In the genomic region with DNA sequence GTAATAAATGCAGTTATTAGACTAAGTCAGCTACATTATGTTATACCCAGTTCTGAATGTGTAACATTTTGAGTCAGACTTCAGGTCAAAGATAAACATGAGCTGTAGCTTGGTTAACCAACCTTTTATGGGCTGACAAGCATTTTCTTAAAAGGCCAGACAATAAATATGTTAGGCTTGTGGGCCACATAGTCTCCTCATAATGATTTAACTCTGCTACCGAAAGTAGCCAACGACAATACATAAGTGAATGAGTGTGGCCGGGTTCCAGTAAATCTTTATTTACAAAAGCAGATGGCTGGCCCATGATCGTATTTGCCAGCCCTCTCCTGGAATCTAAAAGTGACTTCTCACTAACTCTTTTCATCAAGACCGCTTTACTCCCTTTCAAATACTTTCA, we compare ENCODE assay signal across 1 cellular context.
TF ChIP-seq lines count a peak whose summit lies in the region.

No MANE protein-coding gene starts in this region.

TF ChIP-seq in GM23338, 12 proteins besides CTCF, POLR2A, EP300 and RAD21 (continued from another document):
- TF ChIP-seq, protein P1, sequence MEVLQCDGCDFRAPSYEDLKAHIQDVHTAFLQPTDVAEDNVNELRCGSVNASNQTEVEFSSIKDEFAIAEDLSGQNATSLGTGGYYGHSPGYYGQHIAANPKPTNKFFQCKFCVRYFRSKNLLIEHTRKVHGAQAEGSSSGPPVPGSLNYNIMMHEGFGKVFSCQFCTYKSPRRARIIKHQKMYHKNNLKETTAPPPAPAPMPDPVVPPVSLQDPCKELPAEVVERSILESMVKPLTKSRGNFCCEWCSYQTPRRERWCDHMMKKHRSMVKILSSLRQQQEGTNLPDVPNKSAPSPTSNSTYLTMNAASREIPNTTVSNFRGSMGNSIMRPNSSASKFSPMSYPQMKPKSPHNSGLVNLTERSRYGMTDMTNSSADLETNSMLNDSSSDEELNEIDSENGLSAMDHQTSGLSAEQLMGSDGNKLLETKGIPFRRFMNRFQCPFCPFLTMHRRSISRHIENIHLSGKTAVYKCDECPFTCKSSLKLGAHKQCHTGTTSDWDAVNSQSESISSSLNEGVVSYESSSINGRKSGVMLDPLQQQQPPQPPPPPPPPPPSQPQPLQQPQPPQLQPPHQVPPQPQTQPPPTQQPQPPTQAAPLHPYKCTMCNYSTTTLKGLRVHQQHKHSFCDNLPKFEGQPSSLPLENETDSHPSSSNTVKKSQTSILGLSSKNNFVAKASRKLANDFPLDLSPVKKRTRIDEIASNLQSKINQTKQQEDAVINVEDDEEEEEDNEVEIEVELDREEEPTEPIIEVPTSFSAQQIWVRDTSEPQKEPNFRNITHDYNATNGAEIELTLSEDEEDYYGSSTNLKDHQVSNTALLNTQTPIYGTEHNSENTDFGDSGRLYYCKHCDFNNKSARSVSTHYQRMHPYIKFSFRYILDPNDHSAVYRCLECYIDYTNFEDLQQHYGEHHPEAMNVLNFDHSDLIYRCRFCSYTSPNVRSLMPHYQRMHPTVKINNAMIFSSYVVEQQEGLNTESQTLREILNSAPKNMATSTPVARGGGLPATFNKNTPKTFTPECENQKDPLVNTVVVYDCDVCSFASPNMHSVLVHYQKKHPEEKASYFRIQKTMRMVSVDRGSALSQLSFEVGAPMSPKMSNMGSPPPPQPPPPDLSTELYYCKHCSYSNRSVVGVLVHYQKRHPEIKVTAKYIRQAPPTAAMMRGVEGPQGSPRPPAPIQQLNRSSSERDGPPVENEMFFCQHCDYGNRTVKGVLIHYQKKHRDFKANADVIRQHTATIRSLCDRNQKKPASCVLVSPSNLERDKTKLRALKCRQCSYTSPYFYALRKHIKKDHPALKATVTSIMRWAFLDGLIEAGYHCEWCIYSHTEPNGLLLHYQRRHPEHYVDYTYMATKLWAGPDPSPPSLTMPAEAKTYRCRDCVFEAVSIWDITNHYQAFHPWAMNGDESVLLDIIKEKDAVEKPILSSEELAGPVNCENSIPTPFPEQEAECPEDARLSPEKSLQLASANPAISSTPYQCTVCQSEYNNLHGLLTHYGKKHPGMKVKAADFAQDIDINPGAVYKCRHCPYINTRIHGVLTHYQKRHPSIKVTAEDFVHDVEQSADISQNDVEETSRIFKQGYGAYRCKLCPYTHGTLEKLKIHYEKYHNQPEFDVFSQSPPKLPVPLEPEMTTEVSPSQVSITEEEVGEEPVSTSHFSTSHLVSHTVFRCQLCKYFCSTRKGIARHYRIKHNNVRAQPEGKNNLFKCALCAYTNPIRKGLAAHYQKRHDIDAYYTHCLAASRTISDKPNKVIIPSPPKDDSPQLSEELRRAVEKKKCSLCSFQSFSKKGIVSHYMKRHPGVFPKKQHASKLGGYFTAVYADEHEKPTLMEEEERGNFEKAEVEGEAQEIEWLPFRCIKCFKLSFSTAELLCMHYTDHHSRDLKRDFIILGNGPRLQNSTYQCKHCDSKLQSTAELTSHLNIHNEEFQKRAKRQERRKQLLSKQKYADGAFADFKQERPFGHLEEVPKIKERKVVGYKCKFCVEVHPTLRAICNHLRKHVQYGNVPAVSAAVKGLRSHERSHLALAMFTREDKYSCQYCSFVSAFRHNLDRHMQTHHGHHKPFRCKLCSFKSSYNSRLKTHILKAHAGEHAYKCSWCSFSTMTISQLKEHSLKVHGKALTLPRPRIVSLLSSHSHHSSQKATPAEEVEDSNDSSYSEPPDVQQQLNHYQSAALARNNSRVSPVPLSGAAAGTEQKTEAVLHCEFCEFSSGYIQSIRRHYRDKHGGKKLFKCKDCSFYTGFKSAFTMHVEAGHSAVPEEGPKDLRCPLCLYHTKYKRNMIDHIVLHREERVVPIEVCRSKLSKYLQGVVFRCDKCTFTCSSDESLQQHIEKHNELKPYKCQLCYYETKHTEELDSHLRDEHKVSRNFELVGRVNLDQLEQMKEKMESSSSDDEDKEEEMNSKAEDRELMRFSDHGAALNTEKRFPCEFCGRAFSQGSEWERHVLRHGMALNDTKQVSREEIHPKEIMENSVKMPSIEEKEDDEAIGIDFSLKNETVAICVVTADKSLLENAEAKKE (CRISPR knock-in tag; IDR thresholded peaks at IDR 0.05) = no peak
- TF ChIP-seq EZH2 (IDR thresholded peaks at IDR 0.05; ENCODE audit: low read depth, unreplicated experiment) = no peak
